In the genomic region with DNA sequence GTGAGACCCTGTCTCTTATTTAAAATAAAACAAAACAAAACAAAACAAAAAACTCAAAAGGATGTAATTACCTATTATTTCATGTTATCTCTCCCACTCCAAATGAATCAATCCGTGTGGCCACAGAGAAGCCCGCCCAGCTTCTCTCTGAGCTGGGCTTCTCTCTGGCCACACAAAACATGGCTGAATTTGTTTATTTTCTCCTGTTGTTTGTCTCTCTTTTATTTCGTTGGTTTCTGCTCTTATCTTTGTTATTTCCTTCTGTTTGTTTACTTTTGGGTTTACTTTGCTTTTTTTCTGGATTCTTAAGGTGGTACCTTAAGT, we compare ENCODE assay signal across 8 cellular contexts. TPM values are rescaled to one million over a fixed set of nuclear protein-coding genes. Genes with fewer than 3 reads are reported as not detected.
DNase-seq lines count a peak whose midpoint lies in the region; ATAC-seq and TF ChIP-seq lines count a peak whose summit lies in the region.

No MANE protein-coding gene starts in this region.

- H3K4me1 Mint-ChIP-seq in activated CD4-positive, alpha-beta T cell treated with anti-CD3 and anti-CD28 coated beads, Interleukin-2, amount 10 ng/mL, durations not matched to agents 24 days and 14 days, result peaks cover 54% of the 10 kb centered on the region

- ATAC-seq in RWPE2 (ENCODE audit: low read depth) (no peak; the same call in 2 of the 3 replicates), HG03354 (IDR thresholded peaks at IDR 0.05; ENCODE audit: poor library complexity, severe bottlenecking, unreplicated experiment) (no peak)

- peak overlapping the region; percentile 94 for H3K4me3 Mint-ChIP-seq in activated CD4-positive, alpha-beta T cell treated with anti-CD3 and anti-CD28 coated beads, Interleukin-2, amount 10 ng/mL, durations not matched to agents 24 days and 14 days

- H3K36me3 ChIP-seq in RWPE2 (ENCODE audit: low read depth) (no peaks in the 10 kb centered on the region), skeletal muscle satellite cell (ENCODE audit: insufficient read depth, low read length) (no peaks in the 10 kb centered on the region)
- no peaks in the 10 kb centered on the region for H3K36me3 ChIP-seq in effector memory CD4-positive, alpha-beta T cell (ENCODE audit: control insufficient read depth, insufficient read depth, low read length)

- peak overlapping the region; percentile 26 for H3K27ac ChIP-seq in RWPE2 (ENCODE audit: poor library complexity, severe bottlenecking)
- peak overlapping the region; percentile 75 for H3K27ac ChIP-seq in effector memory CD4-positive, alpha-beta T cell (ENCODE audit: insufficient read depth, low read length, poor library complexity, severe bottlenecking)

- H3K9me3 Mint-ChIP-seq in activated CD4-positive, alpha-beta T cell treated with anti-CD3 and anti-CD28 coated beads, Interleukin-2, amount 10 ng/mL, durations not matched to agents 24 days and 14 days, result no peaks in the 10 kb centered on the region

- intact Hi-C loops in activated CD4-positive, alpha-beta T cell treated with anti-CD3 and anti-CD28 coated beads, Interleukin-2, amount 10 ng/mL, durations not matched to agents 24 days and 14 days (cut with micrococcal nuclease), result loop anchor here (1.0 to 5.0 kb wide), 4 partner anchors 23 to 387 kb away; a partner anchor contains a TSS

- peak; percentile 71 for TF ChIP-seq CTCF in RWPE2 (IDR thresholded peaks at IDR 0.05; ENCODE audit: poor library complexity, severe bottlenecking)

- no peak for DNase-seq in activated CD4-positive, alpha-beta T cell treated with anti-CD3 and anti-CD28 coated beads, Interleukin-2, amount 10 ng/mL, durations not matched to agents 24 days and 14 days
- DNase-seq in activated CD4-positive, alpha-beta T cell treated with anti-CD3 and anti-CD28 coated beads, Interleukin-2, amount 50 U/mL, for 4 hours, result no peak
- DNase-seq in RWPE2 (ENCODE audit: low spot score) (no peak), NCI-H2029 treated with DMSO at 0.1 percent for 48 hours (lab: John Stamatoyannopoulos, UW) (no peak), cerebellar cortex (ENCODE audit: low spot score) (no peak)
- no peak for DNase-seq in effector memory CD4-positive, alpha-beta T cell

- H3K9me3 ChIP-seq in RWPE2 (ENCODE audit: severe bottlenecking), result no peaks in the 10 kb centered on the region
- no peaks in the 10 kb centered on the region for H3K9me3 ChIP-seq in effector memory CD4-positive, alpha-beta T cell (ENCODE audit: control insufficient read depth, low read length)
- no peaks in the 10 kb centered on the region for H3K9me3 ChIP-seq in skeletal muscle satellite cell (replicated peaks; ENCODE audit: low read length)

- H3K4me3 ChIP-seq in RWPE2 (ENCODE audit: severe bottlenecking) (peak overlapping the region; percentile 38), skeletal muscle satellite cell (ENCODE audit: low read length) (no peak overlapping the region)
- no peak overlapping the region for H3K4me3 ChIP-seq in effector memory CD4-positive, alpha-beta T cell (ENCODE audit: insufficient read depth, low read depth, low read length, poor library complexity, severe bottlenecking)

- H3K9ac ChIP-seq in skeletal muscle satellite cell (ENCODE audit: low read depth, low read length), result peak overlapping the region; percentile 5

- peak overlapping the region; percentile 96 for H3K27ac Mint-ChIP-seq in activated CD4-positive, alpha-beta T cell treated with anti-CD3 and anti-CD28 coated beads, Interleukin-2, amount 10 ng/mL, durations not matched to agents 24 days and 14 days

- H3K4me1 ChIP-seq in RWPE2 (ENCODE audit: insufficient read depth, poor library complexity, severe bottlenecking) (peaks cover 6% of the 10 kb centered on the region), skeletal muscle satellite cell (ENCODE audit: control insufficient read depth, insufficient read depth, low read length) (peaks cover 10% of the 10 kb centered on the region)
- peaks cover under 1% of the 10 kb centered on the region for H3K4me1 ChIP-seq in effector memory CD4-positive, alpha-beta T cell (ENCODE audit: control insufficient read depth, insufficient read depth, low read length, poor library complexity, severe bottlenecking)

- H3K36me3 Mint-ChIP-seq in activated CD4-positive, alpha-beta T cell treated with anti-CD3 and anti-CD28 coated beads, Interleukin-2, amount 10 ng/mL, durations not matched to agents 24 days and 14 days (ENCODE audit: low read depth), result peaks cover 9% of the 10 kb centered on the region

- peak overlapping the region; percentile 85 for H3K4me2 ChIP-seq in skeletal muscle satellite cell (ENCODE audit: low read length)

- H3K27me3 Mint-ChIP-seq in activated CD4-positive, alpha-beta T cell treated with anti-CD3 and anti-CD28 coated beads, Interleukin-2, amount 10 ng/mL, durations not matched to agents 24 days and 14 days, result no peaks in the 10 kb centered on the region

- H3K27me3 ChIP-seq in RWPE2 (ENCODE audit: insufficient read depth, poor library complexity, severe bottlenecking), result no peaks in the 10 kb centered on the region
- H3K27me3 ChIP-seq in effector memory CD4-positive, alpha-beta T cell (replicated peaks; ENCODE audit: control insufficient read depth, insufficient read depth, low read length, poor library complexity, severe bottlenecking), result no peaks in the 10 kb centered on the region
- H3K27me3 ChIP-seq in skeletal muscle satellite cell (ENCODE audit: control insufficient read depth, insufficient read depth, low read length), result peaks cover 23% of the 10 kb centered on the region

RNA-seq across cellular contexts. Expression of a gene that starts 1.5 kb away (rescaled TPM):
- total RNA-seq in activated CD4-positive, alpha-beta T cell treated with anti-CD3 and anti-CD28 coated beads, Interleukin-2, amount 10 ng/mL, durations not matched to agents 24 days and 14 days, result 56.3 and 59.6 TPM in 2 replicates
- 18.8 and 22.9 TPM in 2 replicates for total RNA-seq in skeletal muscle satellite cell (2012; rRNA removed)

RNA-seq across cellular contexts. Expression of a gene that starts 23.1 kb away (rescaled TPM):
- 2,196 and 2,218 TPM in 2 replicates for total RNA-seq in activated CD4-positive, alpha-beta T cell treated with anti-CD3 and anti-CD28 coated beads, Interleukin-2, amount 10 ng/mL, durations not matched to agents 24 days and 14 days
- total RNA-seq in skeletal muscle satellite cell (2012; rRNA removed), result 4,947 and 6,455 TPM in 2 replicates
